In the genomic region with DNA sequence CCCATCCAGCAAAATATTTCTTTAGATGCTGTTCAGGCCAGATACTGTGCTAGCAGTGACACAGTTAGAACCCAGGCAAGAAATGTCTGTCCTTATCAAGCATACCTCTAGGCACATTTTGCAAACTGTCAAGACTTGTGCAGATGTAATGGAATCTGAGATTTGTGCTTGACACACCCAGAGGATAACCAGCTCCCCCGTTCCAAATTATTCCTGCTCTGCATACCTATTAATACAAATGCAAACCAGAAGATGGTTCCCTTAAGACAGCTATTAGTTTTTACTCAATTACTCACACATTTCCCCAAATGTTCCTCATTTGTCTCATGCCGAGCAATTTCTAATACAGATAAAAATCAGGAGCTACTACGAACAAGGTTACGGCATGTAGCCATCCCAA, we compare ENCODE assay signal across 17 cellular contexts. TPM values are rescaled to one million over a fixed set of nuclear protein-coding genes. Genes with fewer than 3 reads are reported as not detected.
DNase-seq lines count a peak whose midpoint lies in the region; ATAC-seq and TF ChIP-seq lines count a peak whose summit lies in the region.
"Had no signal": no experiment of that assay in that cellular context is flagged by ENCODE, and none has a peak within 500 bp of the region (broad histone marks: within the 10 kb centered on the region; RNA-seq: fewer than 3 reads in every experiment).

No MANE protein-coding gene starts in this region.

- no peaks in the 10 kb centered on the region for H3K9me3 ChIP-seq in HCT116 (ENCODE audit: control insufficient read depth in 1 of 2, insufficient read depth in 1 of 2, low read depth in 1 of 2, low read length in 2 of 2)
- no peaks in the 10 kb centered on the region for H3K9me3 ChIP-seq in trophoblast cell (ENCODE audit: insufficient read depth, low read depth, low read length)
- H3K9me3 ChIP-seq in suprapubic skin, result no peaks in the 10 kb centered on the region
- H3K9me3 ChIP-seq in colonic mucosa, result no peaks in the 10 kb centered on the region
- H3K9me3 ChIP-seq: A549, HAP-1 had no signal

- H4K91ac ChIP-seq in trophoblast cell (ENCODE audit: low read depth, low read length), result no peak overlapping the region

- H2AFZ ChIP-seq in HCT116 (ENCODE audit: low read depth, low read length, poor library complexity, severe bottlenecking) (no peak overlapping the region), trophoblast cell (ENCODE audit: insufficient read depth, low read length, poor library complexity) (no peak overlapping the region)

- no peak overlapping the region for H2AK5ac ChIP-seq in trophoblast cell (ENCODE audit: low read length)

- H4K12ac ChIP-seq in trophoblast cell (ENCODE audit: low read depth, low read length), result no peak overlapping the region

- intact Hi-C loops in HCT116 (cut with micrococcal nuclease) (no loop called here), colonic mucosa (cut with DNase I) (no loop called here)
- intact Hi-C loops in dendritic cell treated with granulocyte-macrophage colony-stimulating factor and Interleukin-4, amounts not matched to agents 40 ng/mL and 50 ng/mL, for 4 days (cut with micrococcal nuclease), result no loop called here

- H3K4me3 Mint-ChIP-seq in dendritic cell treated with granulocyte-macrophage colony-stimulating factor and Interleukin-4, amounts not matched to agents 40 ng/mL and 50 ng/mL, for 4 days, result no peak overlapping the region
- H3K4me3 Mint-ChIP-seq: CD4-positive, alpha-beta memory T cell had no signal

- POLR2A ChIA-PET in HCT116 (lab: Charles Lee), result interaction anchor here (1.5 kb wide), 1 partner anchor 8 kb away, joined by 4 read pairs; no protein-coding TSS in a partner anchor

- no TSS peak for BruUV-seq in HCT116 (replicated peaks; lab: Mats Ljungman, UMichigan)

- TF ChIP-seq EP300 in suprapubic skin (IDR thresholded peaks at IDR 0.05), result no peak

- TF ChIP-seq CTCF in HCT116 (IDR thresholded peaks at IDR 0.05 in 2 of 3, conservative IDR thresholded peaks at IDR 0.05 in 1 of 3; ENCODE audit: borderline replicate concordance in 1 of 3, insufficient read depth in 1 of 3, low read depth in 2 of 3, low read length in 2 of 3) (no peak), suprapubic skin (IDR thresholded peaks at IDR 0.05) (no peak), colonic mucosa (IDR thresholded peaks at IDR 0.05) (no peak)

- H2BK120ac ChIP-seq in trophoblast cell (ENCODE audit: insufficient read depth, low read length, poor library complexity), result no peak overlapping the region

- H2BK5ac ChIP-seq in trophoblast cell (ENCODE audit: low read depth, low read length, poor library complexity), result no peak overlapping the region

- no peak for TF ChIP-seq POLR2A in HCT116 (IDR thresholded peaks at IDR 0.05; ENCODE audit: borderline replicate concordance, extremely low read depth, insufficient read depth, insufficient read length)
- no peak for TF ChIP-seq POLR2A in suprapubic skin (IDR thresholded peaks at IDR 0.05)

- no peak overlapping the region for H3K23ac ChIP-seq in trophoblast cell (ENCODE audit: low read length)

- CTCF ChIA-PET in HCT116 (lab: Charles Lee), result interaction anchor here (1.3 kb wide), 1 partner anchor 41 kb away, joined by 3 read pairs; a partner anchor contains a TSS

- H3K4me2 ChIP-seq in HCT116 (ENCODE audit: low read length) (no peak overlapping the region), trophoblast cell (ENCODE audit: low read length) (no peak overlapping the region)
- H3K4me2 ChIP-seq: A549 had no signal

- no peak overlapping the region for H2BK12ac ChIP-seq in trophoblast cell (ENCODE audit: low read length)

- H3K36me3 ChIP-seq in HCT116 (ENCODE audit: control insufficient read depth in 1 of 2, insufficient read depth in 2 of 2, low read length in 2 of 2) (no peaks in the 10 kb centered on the region), trophoblast cell (ENCODE audit: control insufficient read depth in 1 of 2, insufficient read depth in 2 of 2, low read length in 2 of 2) (no peaks in the 10 kb centered on the region), suprapubic skin (no peaks in the 10 kb centered on the region), colonic mucosa (no peaks in the 10 kb centered on the region)
- H3K36me3 ChIP-seq: HAP-1 had no signal

- ATAC-seq in HCT116, result no peak
- ATAC-seq: A549 had no signal

- H3K9me3 Mint-ChIP-seq in dendritic cell treated with granulocyte-macrophage colony-stimulating factor and Interleukin-4, amounts not matched to agents 40 ng/mL and 50 ng/mL, for 4 days, result no peaks in the 10 kb centered on the region
- H3K9me3 Mint-ChIP-seq: CD4-positive, alpha-beta memory T cell had no signal

- TF ChIP-seq RAD21 in HCT116 (IDR thresholded peaks at IDR 0.05; ENCODE audit: low read depth), result no peak

- no peak overlapping the region for H4K8ac ChIP-seq in trophoblast cell (ENCODE audit: low read depth, low read length)

- H3K27me3 ChIP-seq in HCT116 (ENCODE audit: insufficient read depth, low read length) (no peaks in the 10 kb centered on the region), trophoblast cell (ENCODE audit: insufficient read depth, low read length) (no peaks in the 10 kb centered on the region), suprapubic skin (no peaks in the 10 kb centered on the region), colonic mucosa (no peaks in the 10 kb centered on the region)

- H3K79me2 ChIP-seq in HCT116 (ENCODE audit: insufficient read depth, low read length), result no peaks in the 10 kb centered on the region
- H3K79me2 ChIP-seq in trophoblast cell (ENCODE audit: control insufficient read depth, insufficient read depth, low read length, poor library complexity), result no peaks in the 10 kb centered on the region

- no peaks in the 10 kb centered on the region for H3K79me1 ChIP-seq in trophoblast cell (ENCODE audit: low read length)

- no peaks in the 10 kb centered on the region for H4K20me1 ChIP-seq in HCT116 (ENCODE audit: insufficient read depth)

- no peak overlapping the region for H3K4ac ChIP-seq in trophoblast cell (ENCODE audit: low read depth, low read length)

- H3K27ac ChIP-seq in HCT116 (ENCODE audit: low read depth, low read length) (no peak overlapping the region), trophoblast cell (ENCODE audit: low read depth, low read length) (no peak overlapping the region), suprapubic skin (peak overlapping the region; percentile 43), colonic mucosa (no peak overlapping the region)
- H3K27ac ChIP-seq: A549 had no signal

- no peak overlapping the region for H3K18ac ChIP-seq in trophoblast cell (ENCODE audit: low read length)

- DNase-seq in HCT116 (ENCODE audit: low read depth, low spot score) (no peak), trophoblast cell (peak; percentile 31 to 79), suprapubic skin (ENCODE audit: low spot score in 2 of 2) (no peak), colonic mucosa (no peak)
- no peak for DNase-seq in activated CD8-positive, alpha-beta memory T cell treated with anti-CD3 and anti-CD28 coated beads for 24 hours
- DNase-seq in activated CD4-positive, CD25-positive, alpha-beta regulatory T cell treated with anti-CD3 and anti-CD28 coated beads, Interleukin-2, amount 50 U/mL, for 72 hours, result no peak
- DNase-seq: 8988T; C1 segment of cervical spinal cord; Calu3; CD4-positive, alpha-beta memory T cell; COR-L47; DMS53; DMS79 treated with DMSO at 0.1 percent for 48 hours; GOT3 had no signal

- peak overlapping the region; percentile 70 for H3K27ac Mint-ChIP-seq in dendritic cell treated with granulocyte-macrophage colony-stimulating factor and Interleukin-4, amounts not matched to agents 40 ng/mL and 50 ng/mL, for 4 days

- H3K9ac ChIP-seq in HCT116 (ENCODE audit: low read length) (no peak overlapping the region), trophoblast cell (ENCODE audit: low read length) (no peak overlapping the region), colonic mucosa (ENCODE audit: low read depth in 2 of 2, low read length in 2 of 2) (no peak overlapping the region)

- H3K4me3 ChIP-seq in HCT116 (replicated peaks in 1 of 2; ENCODE audit: low read depth in 1 of 2, low read length in 2 of 2) (no peak overlapping the region), trophoblast cell (ENCODE audit: low read depth, low read length) (no peak overlapping the region), suprapubic skin (no peak overlapping the region), colonic mucosa (no peak overlapping the region)
- H3K4me3 ChIP-seq: A549, HAP-1 had no signal

- H3K14ac ChIP-seq in trophoblast cell (ENCODE audit: low read length), result no peak overlapping the region

- RAD21 ChIA-PET in HCT116 (lab: Charles Lee; ENCODE audit: low non-redundant PET in 1 of 2, low total read pairs in 2 of 2, uncharacterized antibody in 2 of 2, unreplicated experiment in 2 of 2), result interaction anchor here in 1 of 2 experiments (0.8 kb wide), 1 partner anchor 41 kb away, joined by 3 read pairs; no protein-coding TSS in a partner anchor

- no peaks in the 10 kb centered on the region for H3K9me2 ChIP-seq in HCT116 (ENCODE audit: insufficient read depth)

- WGBS in trophoblast cell (ENCODE audit: extremely low coverage, insufficient coverage, insufficient read length), result no CpG with 5 or more reads among the region's 4 CpGs
- 42% methylated on average over 4 of the region's 4 CpGs for WGBS in suprapubic skin

- H3K4me1 ChIP-seq in HCT116 (ENCODE audit: control insufficient read depth in 1 of 2, insufficient read depth in 2 of 2, low read length in 2 of 2) (peaks cover 45 to 54% of the 10 kb centered on the region in 2 experiments), trophoblast cell (ENCODE audit: control insufficient read depth in 1 of 2, insufficient read depth in 2 of 2, low read length in 2 of 2) (peaks cover 3% of the 10 kb centered on the region in 2 experiments), suprapubic skin (peaks cover 74% of the 10 kb centered on the region), colonic mucosa (no peaks in the 10 kb centered on the region)

- H3K36me3 Mint-ChIP-seq in dendritic cell treated with granulocyte-macrophage colony-stimulating factor and Interleukin-4, amounts not matched to agents 40 ng/mL and 50 ng/mL, for 4 days (ENCODE audit: low read depth), result peaks cover 30% of the 10 kb centered on the region

- H3K4me1 Mint-ChIP-seq in dendritic cell treated with granulocyte-macrophage colony-stimulating factor and Interleukin-4, amounts not matched to agents 40 ng/mL and 50 ng/mL, for 4 days (ENCODE audit: low read depth), result peaks cover 76% of the 10 kb centered on the region

- no peaks in the 10 kb centered on the region for H3K27me3 Mint-ChIP-seq in dendritic cell treated with granulocyte-macrophage colony-stimulating factor and Interleukin-4, amounts not matched to agents 40 ng/mL and 50 ng/mL, for 4 days
- H3K27me3 Mint-ChIP-seq: CD4-positive, alpha-beta memory T cell had no signal

TF ChIP-seq in HCT116, 20 proteins besides CTCF, POLR2A, EP300 and RAD21:
- TF ChIP-seq POLR2AphosphoS5 (IDR thresholded peaks at IDR 0.05; ENCODE audit: low read depth, low read length) (no peak), EZH2phosphoT487 (IDR thresholded peaks at IDR 0.05; ENCODE audit: borderline replicate concordance) (no peak), SIN3A (IDR thresholded peaks at IDR 0.05; ENCODE audit: low read depth) (0 out of 2 replicates have a peak, but pooled peaks have one; percentile 8), ZNF274 (IDR thresholded peaks at IDR 0.05; ENCODE audit: low read depth, low read length) (no peak), EZH2 (IDR thresholded peaks at IDR 0.05) (no peak)

RNA-seq across cellular contexts. Expression of a gene that starts 40.4 kb away (rescaled TPM):
- total RNA-seq in HCT116 (2021; ENCODE audit: unreplicated experiment) (21.0 TPM), suprapubic skin (10 to 100 TPM; 32.8 to 95.4 (median 42.4) TPM), colonic mucosa (10 to 100 TPM; 24.5 to 41.9 TPM)
- polyA plus RNA-seq in HCT116 (2012), result 7.9 and 9.7 TPM in 2 replicates
- 10.5 and 11.1 TPM in 2 replicates for polyA plus RNA-seq in trophoblast cell (2013)

Comparison
In these comparisons a context has a peak if more than half of its experiments do, and no peak if none do; other contexts are left out.
1. DNase-seq: peak in trophoblast cell (2 of 2); none in HCT116 (single experiment), suprapubic skin (0 of 2), colonic mucosa (single experiment), activated CD8-positive, alpha-beta memory T cell treated with anti-CD3 and anti-CD28 coated beads for 24 hours (single experiment) and activated CD4-positive, CD25-positive, alpha-beta regulatory T cell treated with anti-CD3 and anti-CD28 coated beads, Interleukin-2, amount 50 U/mL, for 72 hours (single experiment).